In genomic region chr1:229334269-229334668, GRCh38 we compare ENCODE assay signal across 2 cellular contexts.
TF ChIP-seq lines count a peak whose summit lies in the region.

No MANE protein-coding gene starts in this region.

TF ChIP-seq in HepG2, 621 proteins besides CTCF, POLR2A, EP300 and RAD21:
- TF ChIP-seq ZNF142 (CRISPR knock-in tag; IDR thresholded peaks at IDR 0.05) = no peak
- peak; percentile 68; the same call in 1 of the 2 replicates for TF ChIP-seq ZFP90 (CRISPR knock-in tag; IDR thresholded peaks at IDR 0.05; ENCODE audit: borderline replicate concordance)
- TF ChIP-seq ZKSCAN1 (IDR thresholded peaks at IDR 0.05; ENCODE audit: low read length) = no peak
- no peak for TF ChIP-seq SCMH1 (CRISPR knock-in tag; IDR thresholded peaks at IDR 0.05; ENCODE audit: borderline replicate concordance)

TF ChIP-seq in HEK293, 187 proteins besides CTCF, POLR2A, EP300 and RAD21 (continued from another document):
- TF ChIP-seq ZNF518A (tag by site-specific recombination; conservative IDR thresholded peaks at IDR 0.05; ENCODE audit: low read depth) (0 out of 2 replicates have a peak, but pooled peaks have one; percentile 16), ZNF792 (tag by site-specific recombination; IDR thresholded peaks at IDR 0.05) (no peak), ZBTB11 (tag by site-specific recombination; conservative IDR thresholded peaks at IDR 0.05; ENCODE audit: low read depth) (0 out of 2 replicates have a peak, but pooled peaks have one; percentile 18), BCL6B (tag by site-specific recombination; IDR thresholded peaks at IDR 0.05) (no peak), ZNF416 (tag by site-specific recombination; IDR thresholded peaks at IDR 0.05) (no peak), WT1 (tag by site-specific recombination; IDR thresholded peaks at IDR 0.05) (no peak), GLIS2 (tag by site-specific recombination; IDR thresholded peaks at IDR 0.05) (no peak)
TF ChIP-seq in HEK293: peak in this region for 7.
